1 cellular context compared by ENCODE assay signal in the genomic region with DNA sequence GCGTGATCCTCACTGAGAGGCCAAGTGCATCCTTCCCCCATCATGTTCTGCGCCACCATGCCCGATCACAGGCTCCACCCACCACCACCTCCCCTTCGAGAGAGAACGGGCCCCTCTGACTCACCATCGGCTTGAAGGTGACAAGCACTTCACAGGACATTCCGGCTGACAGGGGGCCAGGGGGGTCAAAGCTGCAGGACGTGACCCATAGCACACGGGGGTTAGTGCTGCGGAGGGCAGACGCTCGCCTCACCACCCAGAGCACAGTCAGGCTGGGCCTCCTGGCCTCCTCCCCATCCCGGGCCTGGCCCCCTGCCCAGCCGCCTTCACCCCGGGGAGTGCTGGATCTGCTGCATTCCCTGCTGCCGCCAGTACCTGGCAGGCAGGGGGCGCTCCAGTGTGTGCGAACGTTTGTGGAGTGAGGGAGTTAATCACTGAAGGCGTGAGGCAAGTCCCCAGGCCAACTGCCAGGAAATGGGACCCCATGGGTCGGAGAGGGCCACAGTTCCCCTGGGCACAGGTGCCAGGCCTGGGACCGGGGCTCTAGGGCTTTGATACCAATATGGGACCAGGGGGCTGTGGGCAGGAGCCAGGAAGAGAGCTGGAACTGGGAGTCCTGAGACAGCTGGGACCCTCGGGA.
TF ChIP-seq lines count a peak whose summit lies in the region.

No MANE protein-coding gene starts in this region.

TF ChIP-seq in K562, 482 proteins besides CTCF, POLR2A, EP300 and RAD21 (continued from another document and continues in another):
- TF ChIP-seq ZNF639 (CRISPR knock-in tag; conservative IDR thresholded peaks at IDR 0.05 in 1 of 2, IDR thresholded peaks at IDR 0.05 in 1 of 2) (no peak), OTX1 (CRISPR knock-in tag; IDR thresholded peaks at IDR 0.05) (no peak), BHLHE40 (IDR thresholded peaks at IDR 0.05; ENCODE audit: low read length) (0 out of 2 replicates have a peak, but pooled peaks have one; percentile 35), LCOR (CRISPR knock-in tag; IDR thresholded peaks at IDR 0.05) (no peak), TAL1 (IDR thresholded peaks at IDR 0.05) (no peak), GTF2B (IDR thresholded peaks at IDR 0.05; ENCODE audit: extremely low read depth, insufficient read length) (no peak), MCM7 (IDR thresholded peaks at IDR 0.05) (no peak), TSHZ1 (CRISPR knock-in tag; IDR thresholded peaks at IDR 0.05) (no peak), SREBF2 (CRISPR knock-in tag; IDR thresholded peaks at IDR 0.05) (no peak), CREM (IDR thresholded peaks at IDR 0.05; ENCODE audit: low read depth) (peak; percentile 38; the same call in 1 of the 2 replicates), BCL6 (CRISPR knock-in tag; IDR thresholded peaks at IDR 0.05) (no peak), CC2D1A (IDR thresholded peaks at IDR 0.05) (peak; percentile 68), TFAM (CRISPR knock-in tag; conservative IDR thresholded peaks at IDR 0.05) (no peak), SMARCA4 (IDR thresholded peaks at IDR 0.05) (0 out of 2 replicates have a peak, but pooled peaks have one; percentile 23), ZC3H8 (IDR thresholded peaks at IDR 0.05) (no peak), HOXB6 (CRISPR knock-in tag; IDR thresholded peaks at IDR 0.05; ENCODE audit: borderline replicate concordance) (no peak), SRSF9 (IDR thresholded peaks at IDR 0.05; ENCODE audit: borderline replicate concordance, low read depth, low read length) (no peak), GTF2F1 (IDR thresholded peaks at IDR 0.05; ENCODE audit: low read depth, low read length) (no peak), SMARCA5 (IDR thresholded peaks at IDR 0.05) (no peak), RBM15 (IDR thresholded peaks at IDR 0.05; ENCODE audit: insufficient read depth, low read length) (no peak), ZFP36 (IDR thresholded peaks at IDR 0.05; ENCODE audit: low read depth, low read length, partially characterized antibody) (no peak), CHD7 (IDR thresholded peaks at IDR 0.05; ENCODE audit: low read depth, low read length) (no peak), SMARCE1 (IDR thresholded peaks at IDR 0.05) (peak; percentile 42; the same call in 1 of the 2 replicates), RNF2 (IDR thresholded peaks at IDR 0.05) (no peak), ZNF140 (CRISPR knock-in tag; IDR thresholded peaks at IDR 0.05) (no peak), E2F3 (CRISPR knock-in tag; IDR thresholded peaks at IDR 0.05) (no peak), CHD4 (IDR thresholded peaks at IDR 0.05; ENCODE audit: insufficient read depth, insufficient replicate concordance, low read depth, low read length, poor library complexity, severe bottlenecking) (no peak), SRSF3 (IDR thresholded peaks at IDR 0.05; ENCODE audit: insufficient read depth, low read length) (no peak), EP400 (IDR thresholded peaks at IDR 0.05) (no peak), ZKSCAN8 (CRISPR knock-in tag; IDR thresholded peaks at IDR 0.05) (no peak), MEIS2 (IDR thresholded peaks at IDR 0.05; ENCODE audit: partially characterized antibody) (peak; percentile 39)
- TF ChIP-seq, protein P1, sequence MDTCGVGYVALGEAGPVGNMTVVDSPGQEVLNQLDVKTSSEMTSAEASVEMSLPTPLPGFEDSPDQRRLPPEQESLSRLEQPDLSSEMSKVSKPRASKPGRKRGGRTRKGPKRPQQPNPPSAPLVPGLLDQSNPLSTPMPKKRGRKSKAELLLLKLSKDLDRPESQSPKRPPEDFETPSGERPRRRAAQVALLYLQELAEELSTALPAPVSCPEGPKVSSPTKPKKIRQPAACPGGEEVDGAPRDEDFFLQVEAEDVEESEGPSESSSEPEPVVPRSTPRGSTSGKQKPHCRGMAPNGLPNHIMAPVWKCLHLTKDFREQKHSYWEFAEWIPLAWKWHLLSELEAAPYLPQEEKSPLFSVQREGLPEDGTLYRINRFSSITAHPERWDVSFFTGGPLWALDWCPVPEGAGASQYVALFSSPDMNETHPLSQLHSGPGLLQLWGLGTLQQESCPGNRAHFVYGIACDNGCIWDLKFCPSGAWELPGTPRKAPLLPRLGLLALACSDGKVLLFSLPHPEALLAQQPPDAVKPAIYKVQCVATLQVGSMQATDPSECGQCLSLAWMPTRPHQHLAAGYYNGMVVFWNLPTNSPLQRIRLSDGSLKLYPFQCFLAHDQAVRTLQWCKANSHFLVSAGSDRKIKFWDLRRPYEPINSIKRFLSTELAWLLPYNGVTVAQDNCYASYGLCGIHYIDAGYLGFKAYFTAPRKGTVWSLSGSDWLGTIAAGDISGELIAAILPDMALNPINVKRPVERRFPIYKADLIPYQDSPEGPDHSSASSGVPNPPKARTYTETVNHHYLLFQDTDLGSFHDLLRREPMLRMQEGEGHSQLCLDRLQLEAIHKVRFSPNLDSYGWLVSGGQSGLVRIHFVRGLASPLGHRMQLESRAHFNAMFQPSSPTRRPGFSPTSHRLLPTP (IDR thresholded peaks at IDR 0.05; ENCODE audit: borderline replicate concordance, extremely low read depth, insufficient read length) = no peak
- TF ChIP-seq, protein P2, sequence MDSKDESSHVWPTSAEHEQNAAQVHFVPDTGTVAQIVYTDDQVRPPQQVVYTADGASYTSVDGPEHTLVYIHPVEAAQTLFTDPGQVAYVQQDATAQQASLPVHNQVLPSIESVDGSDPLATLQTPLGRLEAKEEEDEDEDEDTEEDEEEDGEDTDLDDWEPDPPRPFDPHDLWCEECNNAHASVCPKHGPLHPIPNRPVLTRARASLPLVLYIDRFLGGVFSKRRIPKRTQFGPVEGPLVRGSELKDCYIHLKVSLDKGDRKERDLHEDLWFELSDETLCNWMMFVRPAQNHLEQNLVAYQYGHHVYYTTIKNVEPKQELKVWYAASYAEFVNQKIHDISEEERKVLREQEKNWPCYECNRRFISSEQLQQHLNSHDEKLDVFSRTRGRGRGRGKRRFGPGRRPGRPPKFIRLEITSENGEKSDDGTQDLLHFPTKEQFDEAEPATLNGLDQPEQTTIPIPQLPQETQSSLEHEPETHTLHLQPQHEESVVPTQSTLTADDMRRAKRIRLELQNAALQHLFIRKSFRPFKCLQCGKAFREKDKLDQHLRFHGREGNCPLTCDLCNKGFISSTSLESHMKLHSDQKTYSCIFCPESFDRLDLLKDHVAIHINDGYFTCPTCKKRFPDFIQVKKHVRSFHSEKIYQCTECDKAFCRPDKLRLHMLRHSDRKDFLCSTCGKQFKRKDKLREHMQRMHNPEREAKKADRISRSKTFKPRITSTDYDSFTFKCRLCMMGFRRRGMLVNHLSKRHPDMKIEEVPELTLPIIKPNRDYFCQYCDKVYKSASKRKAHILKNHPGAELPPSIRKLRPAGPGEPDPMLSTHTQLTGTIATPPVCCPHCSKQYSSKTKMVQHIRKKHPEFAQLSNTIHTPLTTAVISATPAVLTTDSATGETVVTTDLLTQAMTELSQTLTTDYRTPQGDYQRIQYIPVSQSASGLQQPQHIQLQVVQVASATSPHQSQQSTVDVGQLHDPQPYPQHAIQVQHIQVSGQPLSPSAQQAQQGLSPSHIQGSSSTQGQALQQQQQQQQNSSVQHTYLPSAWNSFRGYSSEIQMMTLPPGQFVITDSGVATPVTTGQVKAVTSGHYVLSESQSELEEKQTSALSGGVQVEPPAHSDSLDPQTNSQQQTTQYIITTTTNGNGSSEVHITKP (IDR thresholded peaks at IDR 0.05; ENCODE audit: partially characterized antibody) = no peak
